In the genomic region with DNA sequence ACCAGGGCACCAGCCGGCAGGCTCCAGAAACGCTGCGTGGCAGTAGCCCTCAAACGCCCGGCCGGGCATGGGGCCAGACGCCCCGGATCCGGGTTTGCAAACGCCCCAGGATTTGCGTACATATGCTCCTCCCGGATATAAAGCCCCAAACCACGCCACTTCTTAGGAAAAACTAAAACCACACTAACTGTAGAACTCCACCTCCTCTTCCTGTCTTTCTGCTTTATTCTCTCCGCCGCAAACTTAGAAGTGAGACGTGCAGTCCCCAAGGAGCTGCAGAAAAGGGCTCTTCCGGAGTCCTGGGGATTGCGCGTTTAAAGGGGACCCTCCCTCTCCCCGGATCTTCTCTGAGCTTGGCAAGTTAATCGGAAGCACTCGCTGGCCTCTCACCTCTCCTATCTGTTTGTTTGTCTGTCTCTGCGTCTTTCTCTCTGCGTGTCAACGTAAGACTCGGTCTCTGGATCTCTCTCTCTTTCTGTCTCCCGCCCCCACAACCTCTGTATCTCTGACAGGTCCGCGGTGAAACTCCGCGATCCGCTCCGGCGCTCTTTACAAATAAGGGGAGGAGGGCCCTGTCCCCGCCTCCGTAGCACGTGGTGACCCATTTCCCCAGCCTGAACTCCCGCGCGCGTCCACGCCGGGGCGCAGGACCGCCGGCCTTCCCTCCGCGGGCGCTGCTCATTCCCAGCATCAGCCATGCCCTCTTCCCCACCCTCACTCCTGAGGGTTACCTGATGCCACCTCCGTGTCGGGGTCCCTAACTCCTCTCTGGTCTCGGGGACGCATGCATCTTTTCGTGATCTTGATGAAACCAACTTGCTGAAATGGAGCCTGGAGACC, we compare ENCODE assay signal across 8 cellular contexts. TPM values are rescaled to one million over a fixed set of nuclear protein-coding genes. Genes with fewer than 3 reads are reported as not detected.
DNase-seq lines count a peak whose midpoint lies in the region; ATAC-seq, FAIRE-seq and TF ChIP-seq lines count a peak whose summit lies in the region.

Gene SLC39A8 (minus strand): TSS at position 528 of the 840 bp plus-strand sequence. CDS start 820 bp downstream, outside the sequence.

- ATAC-seq in HG02642 (IDR thresholded peaks at IDR 0.05; ENCODE audit: poor library complexity, unreplicated experiment), result peak; percentile 82
- peak; percentile 82 for ATAC-seq in activated naive CD8-positive, alpha-beta T cell treated with anti-CD3 and anti-CD28 coated beads, Interleukin-2, amount 50 U/mL, for 24 hours
- ATAC-seq in upper lobe of left lung (ENCODE audit: low FRiP score in 2 of 2), result peak; percentile 97

- H3K27me3 Mint-ChIP-seq in activated naive CD8-positive, alpha-beta T cell treated with anti-CD3 and anti-CD28 coated beads, Interleukin-2, amount 50 U/mL, for 24 hours, result no peaks in the 10 kb centered on the region

- peaks cover 25% of the 10 kb centered on the region for H3K36me3 Mint-ChIP-seq in activated naive CD8-positive, alpha-beta T cell treated with anti-CD3 and anti-CD28 coated beads, Interleukin-2, amount 50 U/mL, for 24 hours (ENCODE audit: low read depth)

- peak; percentile 97 for FAIRE-seq in GM12891 (lab: Jason Lieb, UNC)

- TF ChIP-seq CTCF in upper lobe of left lung (IDR thresholded peaks at IDR 0.05), result peak; percentile 78 to 94 (median 92)

- peak within 1 kb of the TSS; percentile 98 for H3K27ac Mint-ChIP-seq in activated naive CD8-positive, alpha-beta T cell treated with anti-CD3 and anti-CD28 coated beads, Interleukin-2, amount 50 U/mL, for 24 hours

- H3K9me3 Mint-ChIP-seq in activated naive CD8-positive, alpha-beta T cell treated with anti-CD3 and anti-CD28 coated beads, Interleukin-2, amount 50 U/mL, for 24 hours, result no peaks in the 10 kb centered on the region

- peak within 1 kb of the TSS; percentile 90 for H3K4me3 Mint-ChIP-seq in activated naive CD8-positive, alpha-beta T cell treated with anti-CD3 and anti-CD28 coated beads, Interleukin-2, amount 50 U/mL, for 24 hours

- intact Hi-C loops in cardiac septum (cut with DNase I) (loop anchor here (2.0 to 10.0 kb wide), 2 partner anchors 86 to 730 kb away; partner anchors contain the start of gene SLC9B2), posterior vena cava (cut with DNase I) (no loop called here)

- no peaks in the 10 kb centered on the region for H3K9me3 ChIP-seq in upper lobe of left lung

- H3K4me3 ChIP-seq in upper lobe of left lung, result peak within 1 kb of the TSS; percentile 63 to 86 (median 74)

- DNase-seq in GM12891 (ENCODE audit: insufficient read length, low spot score), result peak; percentile 79
- DNase-seq in NCI-H1092 treated with DMSO at 0.1 percent for 48 hours (lab: John Stamatoyannopoulos, UW), result peak; percentile 89
- DNase-seq in T follicular helper cell (ENCODE audit: low read depth), result peak; percentile 80
- peak; percentile 90 for DNase-seq in activated naive CD8-positive, alpha-beta T cell treated with anti-CD3 and anti-CD28 coated beads, Interleukin-2, amount 50 U/mL, for 24 hours
- DNase-seq in cardiac septum (ENCODE audit: low spot score), result peak; percentile 94
- DNase-seq in posterior vena cava (ENCODE audit: low spot score), result peak; percentile 96
- DNase-seq in upper lobe of left lung, result peak; percentile 95 to 97

- TF ChIP-seq POLR2A in GM12891 (IDR thresholded peaks at IDR 0.05; ENCODE audit: low read depth, low read length) (peak; percentile 69), upper lobe of left lung (IDR thresholded peaks at IDR 0.05) (peak in 3 of 4 donors; percentile 17 to 92 (median 69))

- no peaks in the 10 kb centered on the region for H3K36me3 ChIP-seq in upper lobe of left lung

- 0 to 1% methylated on average over 32 to 54 of the region's 54 CpGs for WGBS in upper lobe of left lung, 2 donors

- TF ChIP-seq EP300 in upper lobe of left lung (IDR thresholded peaks at IDR 0.05), result no peak

- peak within 1 kb of the TSS; percentile 80 to 91 (median 88) for H3K27ac ChIP-seq in upper lobe of left lung

- peaks cover 52% of the 10 kb centered on the region for H3K4me1 Mint-ChIP-seq in activated naive CD8-positive, alpha-beta T cell treated with anti-CD3 and anti-CD28 coated beads, Interleukin-2, amount 50 U/mL, for 24 hours

- no peaks in the 10 kb centered on the region for H3K27me3 ChIP-seq in upper lobe of left lung

- H3K4me1 ChIP-seq in upper lobe of left lung, result peaks cover 0 to 24% (median 10%) of the 10 kb centered on the region in 4 donors

TF ChIP-seq in GM12891, 5 proteins besides CTCF, POLR2A, EP300 and RAD21:
- peak; percentile 87 for TF ChIP-seq PAX5 (IDR thresholded peaks at IDR 0.05; ENCODE audit: insufficient read depth, low read length, severe bottlenecking)
- TF ChIP-seq POLR2AphosphoS5 (IDR thresholded peaks at IDR 0.05; ENCODE audit: low read depth, low read length), result peak; percentile 63; the same call in 1 of the 2 replicates
- TF ChIP-seq SPI1 (IDR thresholded peaks at IDR 0.05; ENCODE audit: low read depth, low read length), result no peak
- peak; percentile 10; the same call in 1 of the 2 replicates for TF ChIP-seq POU2F2 (IDR thresholded peaks at IDR 0.05; ENCODE audit: low read depth, low read length)
- TF ChIP-seq TAF1 (IDR thresholded peaks at IDR 0.05; ENCODE audit: low read depth, low read length), result peak; percentile 47; the same call in 1 of the 2 replicates

RNA-seq across cellular contexts. Expression of gene SLC39A8, which starts in this region (rescaled TPM):
- polyA plus RNA-seq in GM12891 (2012; ENCODE audit: low read depth, missing spikeins), result 19.8 TPM
- total RNA-seq in cardiac septum, result 3.0 TPM
- 10 to 100 TPM; 13.4 to 24.8 TPM for total RNA-seq in posterior vena cava
- total RNA-seq in upper lobe of left lung, result 100 to 1,000 TPM; 218 to 627 (median 317) TPM

Comparison
In these comparisons a context has a peak if more than half of its experiments do, and no peak if none do; other contexts are left out.
1. Peak in every context shown above with its lines: DNase-seq, ATAC-seq, H3K4me3 ChIP-seq and H3K27ac ChIP-seq.
2. RNA of gene SLC39A8 (total RNA-seq): 218 to 627 TPM in upper lobe of left lung; 13.4 to 24.8 TPM in posterior vena cava and 3.0 TPM in cardiac septum (single experiment); every median in the first group is over 4 times any median in the second.